In the genomic region with DNA sequence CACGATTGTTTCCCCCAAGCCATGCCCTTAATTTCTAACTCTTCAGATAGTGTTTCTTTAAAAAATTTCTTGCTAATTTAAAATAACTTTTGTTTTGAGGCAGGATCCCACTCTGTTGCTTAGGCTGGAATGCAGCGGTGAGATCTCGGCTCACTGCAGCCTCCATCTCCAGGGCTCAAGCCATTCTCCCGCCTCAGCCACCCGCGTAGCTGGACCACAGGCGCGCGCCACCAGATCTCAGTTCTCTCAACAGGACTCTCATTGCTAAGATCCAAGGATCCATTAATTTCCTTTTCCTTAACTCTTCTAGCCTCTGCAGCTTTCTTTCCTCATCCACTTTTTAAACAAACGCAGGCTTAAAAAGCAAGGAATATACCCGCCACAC, we compare ENCODE assay signal across 8 cellular contexts. TPM values are rescaled to one million over a fixed set of nuclear protein-coding genes. Genes with fewer than 3 reads are reported as not detected.
DNase-seq lines count a peak whose midpoint lies in the region; ATAC-seq and TF ChIP-seq lines count a peak whose summit lies in the region.

No MANE protein-coding gene starts in this region.

- BruUV-seq in MCF 10A (replicated peaks; lab: Mats Ljungman, UMichigan), result TSS peak; percentile 78

- H3K36me3 ChIP-seq in BLaER1 treated with 17β-estradiol and CSF1 and Interleukin-3, amounts not matched to agents 10 nM and 100 nM, result peaks cover 6 to 34% (median 31%) of the 10 kb centered on the region in 11 experiments; a peak in 21 of 22 replicates
- H3K36me3 ChIP-seq in vagina, result peaks cover 0 to under 1% of the 10 kb centered on the region in 2 donors

- H3K9me3 ChIP-seq in BLaER1 treated with 17β-estradiol and CSF1 and Interleukin-3, amounts not matched to agents 10 nM and 100 nM (replicated peaks in 1 of 11), result peaks cover 0 to 11% (median 0%) of the 10 kb centered on the region in 11 experiments; a peak in 3 of 22 replicates
- no peaks in the 10 kb centered on the region for H3K9me3 ChIP-seq in vagina

- ATAC-seq in GM21390 (IDR thresholded peaks at IDR 0.05; ENCODE audit: unreplicated experiment) (peak; percentile 54), HG03575 (IDR thresholded peaks at IDR 0.05; ENCODE audit: extremely low read depth, insufficient number of reproducible peaks, low FRiP score, unreplicated experiment) (peak; percentile 11), memory B cell (ENCODE audit: low read depth) (peak; percentile 22)

- H3K27ac ChIP-seq in BLaER1 treated with 17β-estradiol and CSF1 and Interleukin-3, amounts not matched to agents 10 nM and 100 nM, result peak overlapping the region in 10 of 11 experiments; percentile 94 to 100 (median 98); a peak in 19 of 22 replicates
- peak overlapping the region; percentile 89 for H3K27ac ChIP-seq in vagina

- CTCF ChIA-PET in MCF 10A (lab: Yijun Ruan, JAX), result interaction anchor here (0.5 to 1.2 kb wide), 9 partner anchors 8 to 1041 kb away, joined by 3 to 9 read pairs (median 4); no protein-coding TSS in a partner anchor

- no peaks in the 10 kb centered on the region for H3K27me3 ChIP-seq in BLaER1 treated with 17β-estradiol and CSF1 and Interleukin-3, amounts not matched to agents 10 nM and 100 nM
- no peaks in the 10 kb centered on the region for H3K27me3 ChIP-seq in vagina

- H3K4me1 Mint-ChIP-seq in MCF 10A (ENCODE audit: insufficient read depth, unreplicated experiment) (peaks cover 24% of the 10 kb centered on the region), memory B cell (peaks cover 28% of the 10 kb centered on the region)

- H3K27ac Mint-ChIP-seq in MCF 10A (ENCODE audit: low read depth, unreplicated experiment), result peak overlapping the region; percentile 95
- H3K27ac Mint-ChIP-seq in memory B cell, result peak overlapping the region; percentile 95

- peak overlapping the region; percentile 90 to 100 (median 99) for H3K9ac ChIP-seq in BLaER1 treated with 17β-estradiol and CSF1 and Interleukin-3, amounts not matched to agents 10 nM and 100 nM

- TF ChIP-seq POLR2A in vagina (IDR thresholded peaks at IDR 0.05), result no peak

- DNase-seq in MCF 10A (ENCODE audit: unreplicated experiment) (no peak), memory B cell (ENCODE audit: low spot score in 2 of 2) (no peak), vagina (ENCODE audit: extremely low spot score in 2 of 2) (no peak), NCI-H187 (lab: John Stamatoyannopoulos, UW) (no peak), occipital lobe (lab: John Stamatoyannopoulos, UW) (no peak)

- POLR2A ChIA-PET in MCF 10A (lab: Yijun Ruan, JAX), result interaction anchor here (0.6 to 5.5 kb wide), 33 partner anchors 8 to 1284 kb away, joined by 3 to 169 read pairs (median 4); a partner anchor contains a TSS

- H3K4me3 ChIP-seq in BLaER1 treated with 17β-estradiol and CSF1 and Interleukin-3, amounts not matched to agents 10 nM and 100 nM, result peak overlapping the region; percentile 82 to 99 (median 93)
- peak overlapping the region; percentile 90 to 99 for H3K4me3 ChIP-seq in vagina

- H3K9me3 Mint-ChIP-seq in MCF 10A (ENCODE audit: unreplicated experiment), result no peaks in the 10 kb centered on the region
- no peaks in the 10 kb centered on the region for H3K9me3 Mint-ChIP-seq in memory B cell

- peak overlapping the region; percentile 65 to 97 (median 79) for H3K4me2 ChIP-seq in BLaER1 treated with 17β-estradiol and CSF1 and Interleukin-3, amounts not matched to agents 10 nM and 100 nM

- intact Hi-C loops in MCF 10A (cut with micrococcal nuclease), result loop anchor here (1.0 kb wide), 2 partner anchors 42 to 549 kb away; a partner anchor contains a TSS
- intact Hi-C loops in vagina (cut with DNase I), result no loop called here

- H3K27me3 Mint-ChIP-seq in MCF 10A (ENCODE audit: insufficient read depth, unreplicated experiment) (no peaks in the 10 kb centered on the region), memory B cell (no peaks in the 10 kb centered on the region)

- peaks cover 39 to 45% (median 41%) of the 10 kb centered on the region in 11 experiments for H4K20me1 ChIP-seq in BLaER1 treated with 17β-estradiol and CSF1 and Interleukin-3, amounts not matched to agents 10 nM and 100 nM

- H3K4me3 Mint-ChIP-seq in MCF 10A (ENCODE audit: unreplicated experiment) (peak overlapping the region; percentile 84), memory B cell (peak overlapping the region; percentile 91)

- TF ChIP-seq CTCF in MCF 10A (IDR thresholded peaks at IDR 0.05; ENCODE audit: unreplicated experiment) (peak; percentile 8), vagina (IDR thresholded peaks at IDR 0.05) (no peak)

- peaks cover 23 to 35% (median 30%) of the 10 kb centered on the region in 10 experiments for H3K4me1 ChIP-seq in BLaER1 treated with 17β-estradiol and CSF1 and Interleukin-3, amounts not matched to agents 10 nM and 100 nM
- peaks cover 40% of the 10 kb centered on the region for H3K4me1 ChIP-seq in vagina

- H3K36me3 Mint-ChIP-seq in MCF 10A (ENCODE audit: insufficient read depth, unreplicated experiment), result peaks cover 16% of the 10 kb centered on the region
- peaks cover 1% of the 10 kb centered on the region for H3K36me3 Mint-ChIP-seq in memory B cell

RNA-seq across cellular contexts. Expression of a gene that starts 0.3 kb away (rescaled TPM):
- total RNA-seq in MCF 10A (2022) (42.2 and 43.9 TPM in 2 replicates), vagina (29.0 TPM), occipital lobe (78.0 TPM)

RNA-seq across cellular contexts. Expression of a gene that starts 42.3 kb away (rescaled TPM):
- 13.8 and 23.1 TPM in 2 replicates for total RNA-seq in MCF 10A (2022)
- 19.4 TPM for total RNA-seq in vagina
- 39.6 TPM for total RNA-seq in occipital lobe

RNA-seq across cellular contexts. Expression of a gene that starts 42.5 kb away (rescaled TPM):
- 165 and 212 TPM in 2 replicates for total RNA-seq in MCF 10A (2022)
- total RNA-seq in vagina, result 148 TPM
- total RNA-seq in occipital lobe, result 157 TPM
